In genomic region chr4:80189581-80189955, GRCh38 we compare ENCODE assay signal across 17 cellular contexts.
"Had no signal": no experiment of that assay in that cellular context is flagged by ENCODE, and none has a peak within 500 bp of the region (broad histone marks: within the 10 kb centered on the region; RNA-seq: fewer than 3 reads in every experiment).

No MANE protein-coding gene starts in this region.

- FAIRE-seq: colon, pancreas, TTC549 had no signal

- H3K27me3 ChIP-seq: uterus had no signal

- ATAC-seq: left colon; natural killer cell treated with Interleukin-12 subunit alpha and Interleukin-12 subunit beta and Interleukin-15 and Interleukin-18, amount 100 ng/mL, for 72 hours; stimulated activated naive CD8-positive, alpha-beta T cell treated with anti-CD3 and anti-CD28 coated beads, Interleukin-15, amount 100 ng/mL, for 72 hours had no signal

- H3K9me3 ChIP-seq: pancreas, thyroid gland, uterus had no signal

- H3K27ac ChIP-seq: cardiac muscle cell, pancreas, thyroid gland, uterus had no signal

- H3K4me3 ChIP-seq: cardiac muscle cell, pancreas, thyroid gland, uterus had no signal

- DNase-seq: activated CD4-positive, alpha-beta T cell treated with anti-CD3 and anti-CD28 coated beads, Interleukin-2, amount 50 U/mL, for 4 hours; activated effector memory CD4-positive, alpha-beta T cell treated with anti-CD3 and anti-CD28 coated beads, Interleukin-2, amount 50 U/mL, for 16 hours; activated naive CD8-positive, alpha-beta T cell treated with anti-CD3 and anti-CD28 coated beads, Interleukin-2, amount 10 ng/mL, durations not matched to agents 7 days and 5 days; activated T-cell treated with anti-CD3 and anti-CD28 coated beads, Interleukin-2, amount 50 U/mL, for 24 hours; effector CD4-positive, alpha-beta T cell; left colon; stimulated activated CD4-positive, alpha-beta T cell treated with anti-CD3 and anti-CD28 coated beads, Interleukin-15, amount 100 ng/mL, for 24 hours; stimulated activated CD4-positive, alpha-beta T cell treated with anti-CD3 and anti-CD28 coated beads, Interleukin-4, amount 100 ng/mL, for 4 hours; stimulated activated naive CD8-positive, alpha-beta T cell treated with anti-CD3 and anti-CD28 coated beads, Interleukin-15, amount 100 ng/mL, for 72 hours; T-helper 2 cell; thyroid gland; uterus had no signal

- H3K36me3 ChIP-seq: cardiac muscle cell, pancreas, thyroid gland, uterus had no signal
